Comparison of ENCODE assay signal across 16 cellular contexts in the genomic region with DNA sequence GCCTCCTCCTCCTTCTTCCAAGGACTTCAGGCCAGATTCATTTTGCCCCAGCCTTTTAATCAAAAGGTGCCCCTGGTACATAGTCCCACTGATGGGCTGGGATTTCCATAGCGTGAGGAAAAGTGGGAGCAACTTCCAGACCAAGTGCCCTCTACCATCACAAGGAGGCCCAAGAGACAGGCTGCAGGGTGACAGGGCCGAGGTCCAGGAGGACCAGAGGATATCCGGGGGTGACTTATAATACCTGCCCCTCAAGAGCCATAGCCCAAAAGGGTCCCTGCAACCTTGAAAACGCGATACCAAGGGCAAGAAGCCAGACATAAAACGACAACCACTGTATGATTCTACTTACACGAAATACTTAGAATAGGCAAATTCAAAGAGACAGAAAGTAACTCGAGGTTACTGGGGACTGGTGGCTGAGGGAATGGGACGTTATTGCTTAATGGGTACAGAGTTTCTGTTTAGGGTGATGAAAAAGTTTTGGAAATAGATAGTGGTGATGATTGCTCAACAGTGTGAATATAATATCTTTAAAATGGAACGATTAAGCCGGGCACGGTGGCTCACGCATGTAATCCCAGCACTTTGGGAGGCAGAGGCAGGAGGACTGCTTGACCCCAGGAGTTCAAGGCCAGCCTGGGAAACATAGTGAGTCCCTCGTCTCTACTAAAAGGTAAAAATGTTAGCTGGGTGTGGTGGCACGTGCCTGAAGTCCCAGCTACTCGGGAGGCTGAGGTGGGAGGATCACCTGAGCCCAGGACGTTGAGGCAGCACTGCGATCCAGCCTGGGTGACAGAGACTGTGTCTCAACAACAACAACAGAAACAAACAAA.
DNase-seq lines count a peak whose midpoint lies in the region; ATAC-seq and TF ChIP-seq lines count a peak whose summit lies in the region.
"Had no signal": no experiment of that assay in that cellular context is flagged by ENCODE, and none has a peak within 500 bp of the region (broad histone marks: within the 10 kb centered on the region; RNA-seq: fewer than 3 reads in every experiment).

No MANE protein-coding gene starts in this region.

- no peaks in the 10 kb centered on the region for H3K27me3 ChIP-seq in endodermal cell (ENCODE audit: control insufficient read depth, insufficient read depth, low read length, poor library complexity, severe bottlenecking)
- H3K27me3 ChIP-seq: upper lobe of left lung had no signal

- peak overlapping the region; percentile 86 for H3K27ac Mint-ChIP-seq in activated T-cell treated with anti-CD3 and anti-CD28 coated beads, Interleukin-2, amount 50 U/mL, for 24 hours
- no peak overlapping the region for H3K27ac Mint-ChIP-seq in endodermal cell
- peak overlapping the region; percentile 68 to 88 for H3K27ac Mint-ChIP-seq in stimulated activated naive CD8-positive, alpha-beta T cell treated with anti-CD3 and anti-CD28 coated beads, Interleukin-15, amount 100 ng/mL, for 72 hours
- H3K27ac Mint-ChIP-seq: WTC11 had no signal

- ATAC-seq in stimulated activated naive CD8-positive, alpha-beta T cell treated with anti-CD3 and anti-CD28 coated beads, Interleukin-15, amount 100 ng/mL, for 72 hours, result no peak
- ATAC-seq in GM19455 (IDR thresholded peaks at IDR 0.05; ENCODE audit: unreplicated experiment), result no peak
- ATAC-seq: GM12878, left colon, WTC11 had no signal

- no peaks in the 10 kb centered on the region for H3K36me3 ChIP-seq in endodermal cell (ENCODE audit: control insufficient read depth, insufficient read depth, low read length)
- H3K36me3 ChIP-seq: upper lobe of left lung had no signal

- DNase-seq in activated T-cell treated with anti-CD3 and anti-CD28 coated beads, Interleukin-2, amount 50 U/mL, for 24 hours, result no peak
- DNase-seq in activated T-cell treated with anti-CD3 and anti-CD28 coated beads, Interleukin-2, amount 50 U/mL, for 48 hours, result no peak
- DNase-seq in SIG-M5 treated with dmso at 0.1 percent for 504 hours (lab: John Stamatoyannopoulos, UW; ENCODE audit: unreplicated experiment), result peak; percentile 88
- peak; percentile 30 for DNase-seq in endodermal cell
- DNase-seq in stimulated activated naive CD8-positive, alpha-beta T cell treated with anti-CD3 and anti-CD28 coated beads, Interleukin-15, amount 100 ng/mL, for 72 hours, result no peak
- no peak for DNase-seq in cerebellar nuclear complex (lab: John Stamatoyannopoulos, UW)
- DNase-seq in activated effector memory CD4-positive, alpha-beta T cell treated with Interleukin-2 at 50 U/mL for 16 hours, result no peak
- DNase-seq: left colon, NCI-H1048, NCI-H2107, upper lobe of left lung had no signal

- no peaks in the 10 kb centered on the region for H3K9me3 Mint-ChIP-seq in activated T-cell treated with anti-CD3 and anti-CD28 coated beads, Interleukin-2, amount 50 U/mL, for 24 hours
- no peaks in the 10 kb centered on the region for H3K9me3 Mint-ChIP-seq in endodermal cell
- H3K9me3 Mint-ChIP-seq in stimulated activated naive CD8-positive, alpha-beta T cell treated with anti-CD3 and anti-CD28 coated beads, Interleukin-15, amount 100 ng/mL, for 72 hours, result no peaks in the 10 kb centered on the region
- H3K9me3 Mint-ChIP-seq: WTC11 had no signal

- WGBS in endodermal cell (ENCODE audit: insufficient coverage in 1 of 2, insufficient read length in 1 of 2), 2 experiments, result 93 to 94% methylated on average over 14 to 18 of the region's 18 CpGs

- H3K9ac ChIP-seq in endodermal cell (ENCODE audit: extremely low read depth, low read length, poor library complexity, severe bottlenecking), result no peak overlapping the region
- H3K9ac ChIP-seq: parathyroid adenoma had no signal

- H3K36me3 Mint-ChIP-seq in activated T-cell treated with anti-CD3 and anti-CD28 coated beads, Interleukin-2, amount 50 U/mL, for 24 hours (ENCODE audit: low read depth), result peaks cover 30% of the 10 kb centered on the region
- no peaks in the 10 kb centered on the region for H3K36me3 Mint-ChIP-seq in endodermal cell (ENCODE audit: low read depth)
- H3K36me3 Mint-ChIP-seq: WTC11 had no signal

- TF ChIP-seq CTCF in endodermal cell (conservative IDR thresholded peaks at IDR 0.05), result no peak

- peaks cover 86% of the 10 kb centered on the region for H3K4me1 Mint-ChIP-seq in activated T-cell treated with anti-CD3 and anti-CD28 coated beads, Interleukin-2, amount 50 U/mL, for 24 hours (ENCODE audit: low read depth)
- H3K4me1 Mint-ChIP-seq in endodermal cell, result peaks cover 26% of the 10 kb centered on the region
- peaks cover 94% of the 10 kb centered on the region for H3K4me1 Mint-ChIP-seq in stimulated activated naive CD8-positive, alpha-beta T cell treated with anti-CD3 and anti-CD28 coated beads, Interleukin-15, amount 100 ng/mL, for 72 hours

- peak overlapping the region; percentile 53 for H3K4me3 Mint-ChIP-seq in activated T-cell treated with anti-CD3 and anti-CD28 coated beads, Interleukin-2, amount 50 U/mL, for 24 hours
- no peak overlapping the region for H3K4me3 Mint-ChIP-seq in endodermal cell
- peak overlapping the region; percentile 78 to 83 for H3K4me3 Mint-ChIP-seq in stimulated activated naive CD8-positive, alpha-beta T cell treated with anti-CD3 and anti-CD28 coated beads, Interleukin-15, amount 100 ng/mL, for 72 hours
- H3K4me3 Mint-ChIP-seq: WTC11 had no signal

- H3K9me3 ChIP-seq in endodermal cell (ENCODE audit: control insufficient read depth, low read length), result no peaks in the 10 kb centered on the region
- H3K9me3 ChIP-seq: upper lobe of left lung had no signal

- H3K4me3 ChIP-seq in endodermal cell (ENCODE audit: low read length), result no peak overlapping the region
- H3K4me3 ChIP-seq: GM12878, upper lobe of left lung had no signal

- no peak overlapping the region for H3K27ac ChIP-seq in endodermal cell (ENCODE audit: low read depth, low read length)
- H3K27ac ChIP-seq: parathyroid adenoma, RWPE1, upper lobe of left lung had no signal

- H3K4me1 ChIP-seq in endodermal cell (ENCODE audit: control insufficient read depth, insufficient read depth, low read length), result peaks cover 6% of the 10 kb centered on the region

- no peaks in the 10 kb centered on the region for H3K27me3 Mint-ChIP-seq in activated T-cell treated with anti-CD3 and anti-CD28 coated beads, Interleukin-2, amount 50 U/mL, for 24 hours
- peaks cover 15% of the 10 kb centered on the region for H3K27me3 Mint-ChIP-seq in endodermal cell (ENCODE audit: insufficient read depth)
- H3K27me3 Mint-ChIP-seq in stimulated activated naive CD8-positive, alpha-beta T cell treated with anti-CD3 and anti-CD28 coated beads, Interleukin-15, amount 100 ng/mL, for 72 hours, result no peaks in the 10 kb centered on the region

Comparison
In these comparisons a context has a peak if more than half of its experiments do, and no peak if none do; other contexts are left out.
1. DNase-seq: peak in SIG-M5 treated with dmso at 0.1 percent for 504 hours (single experiment) and endodermal cell (single experiment); none in activated T-cell treated with anti-CD3 and anti-CD28 coated beads, Interleukin-2, amount 50 U/mL, for 24 hours (single experiment), activated T-cell treated with anti-CD3 and anti-CD28 coated beads, Interleukin-2, amount 50 U/mL, for 48 hours (0 of 2), stimulated activated naive CD8-positive, alpha-beta T cell treated with anti-CD3 and anti-CD28 coated beads, Interleukin-15, amount 100 ng/mL, for 72 hours (0 of 2), cerebellar nuclear complex (0 of 2) and activated effector memory CD4-positive, alpha-beta T cell treated with Interleukin-2 at 50 U/mL for 16 hours (single experiment).